Comparison of ENCODE assay signal across 2 cellular contexts in the genomic region with DNA sequence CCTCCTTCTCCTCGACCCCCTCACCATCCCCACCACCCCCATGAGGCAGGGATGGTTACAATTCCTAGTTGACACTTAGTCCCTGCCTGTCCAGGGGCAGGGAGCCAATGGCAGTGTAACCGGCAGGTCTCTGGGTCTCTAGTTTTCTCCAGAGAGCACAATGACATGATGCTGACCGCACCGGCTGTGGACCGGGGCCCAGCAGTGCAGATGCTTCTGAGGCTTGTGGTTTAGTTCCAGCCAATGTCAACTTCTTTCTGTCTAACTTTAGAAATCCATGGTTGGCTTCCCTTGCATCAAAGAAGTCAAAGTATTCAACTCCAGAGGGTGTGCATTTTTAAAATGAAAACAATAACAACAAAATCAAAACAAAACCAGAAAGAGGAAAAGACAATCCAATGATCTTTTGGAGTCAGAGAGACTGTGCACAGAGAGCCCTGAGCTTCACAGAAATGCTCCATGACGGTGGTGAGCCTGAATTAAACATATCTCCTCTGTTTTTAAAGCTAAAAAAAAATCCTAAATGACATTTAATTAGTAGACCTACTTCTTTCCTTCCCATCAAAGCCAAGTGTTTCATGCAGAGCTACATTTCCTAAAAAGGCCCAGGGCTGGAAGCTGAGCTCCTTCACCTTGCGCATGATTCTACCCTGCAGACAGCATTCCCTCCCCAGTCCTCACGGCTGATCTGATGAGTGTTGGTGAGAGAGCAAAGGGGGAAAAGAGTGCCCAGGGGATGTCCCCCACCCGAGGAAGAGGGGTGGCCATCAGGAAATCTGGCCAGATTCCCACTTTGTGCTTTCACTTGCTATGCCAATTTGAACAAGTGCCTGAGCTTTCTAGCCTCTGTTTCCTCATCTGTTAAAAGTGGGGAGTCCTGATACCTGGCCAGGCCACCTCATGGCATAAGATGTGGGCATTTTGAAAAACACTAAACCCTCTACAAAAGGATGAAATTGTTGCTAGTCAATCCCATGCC.
TF ChIP-seq lines count a peak whose summit lies in the region.

No MANE protein-coding gene starts in this region.

TF ChIP-seq in SK-N-SH, 30 proteins besides CTCF, POLR2A, EP300 and RAD21 (continued from another document):
- TF ChIP-seq, protein P1, sequence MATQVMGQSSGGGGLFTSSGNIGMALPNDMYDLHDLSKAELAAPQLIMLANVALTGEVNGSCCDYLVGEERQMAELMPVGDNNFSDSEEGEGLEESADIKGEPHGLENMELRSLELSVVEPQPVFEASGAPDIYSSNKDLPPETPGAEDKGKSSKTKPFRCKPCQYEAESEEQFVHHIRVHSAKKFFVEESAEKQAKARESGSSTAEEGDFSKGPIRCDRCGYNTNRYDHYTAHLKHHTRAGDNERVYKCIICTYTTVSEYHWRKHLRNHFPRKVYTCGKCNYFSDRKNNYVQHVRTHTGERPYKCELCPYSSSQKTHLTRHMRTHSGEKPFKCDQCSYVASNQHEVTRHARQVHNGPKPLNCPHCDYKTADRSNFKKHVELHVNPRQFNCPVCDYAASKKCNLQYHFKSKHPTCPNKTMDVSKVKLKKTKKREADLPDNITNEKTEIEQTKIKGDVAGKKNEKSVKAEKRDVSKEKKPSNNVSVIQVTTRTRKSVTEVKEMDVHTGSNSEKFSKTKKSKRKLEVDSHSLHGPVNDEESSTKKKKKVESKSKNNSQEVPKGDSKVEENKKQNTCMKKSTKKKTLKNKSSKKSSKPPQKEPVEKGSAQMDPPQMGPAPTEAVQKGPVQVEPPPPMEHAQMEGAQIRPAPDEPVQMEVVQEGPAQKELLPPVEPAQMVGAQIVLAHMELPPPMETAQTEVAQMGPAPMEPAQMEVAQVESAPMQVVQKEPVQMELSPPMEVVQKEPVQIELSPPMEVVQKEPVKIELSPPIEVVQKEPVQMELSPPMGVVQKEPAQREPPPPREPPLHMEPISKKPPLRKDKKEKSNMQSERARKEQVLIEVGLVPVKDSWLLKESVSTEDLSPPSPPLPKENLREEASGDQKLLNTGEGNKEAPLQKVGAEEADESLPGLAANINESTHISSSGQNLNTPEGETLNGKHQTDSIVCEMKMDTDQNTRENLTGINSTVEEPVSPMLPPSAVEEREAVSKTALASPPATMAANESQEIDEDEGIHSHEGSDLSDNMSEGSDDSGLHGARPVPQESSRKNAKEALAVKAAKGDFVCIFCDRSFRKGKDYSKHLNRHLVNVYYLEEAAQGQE (IDR thresholded peaks at IDR 0.05; ENCODE audit: low read depth, low read length): no peak
- no peak for TF ChIP-seq POLR2AphosphoS5 (IDR thresholded peaks at IDR 0.05; ENCODE audit: low read depth, low read length)
- TF ChIP-seq RCOR1 (IDR thresholded peaks at IDR 0.05; ENCODE audit: low read length): no peak
- TF ChIP-seq USF1 (IDR thresholded peaks at IDR 0.05; ENCODE audit: borderline replicate concordance, low read depth): no peak
- no peak for TF ChIP-seq EZH2phosphoT487 (IDR thresholded peaks at IDR 0.05; ENCODE audit: borderline replicate concordance, low read depth)
- TF ChIP-seq, protein P2, sequence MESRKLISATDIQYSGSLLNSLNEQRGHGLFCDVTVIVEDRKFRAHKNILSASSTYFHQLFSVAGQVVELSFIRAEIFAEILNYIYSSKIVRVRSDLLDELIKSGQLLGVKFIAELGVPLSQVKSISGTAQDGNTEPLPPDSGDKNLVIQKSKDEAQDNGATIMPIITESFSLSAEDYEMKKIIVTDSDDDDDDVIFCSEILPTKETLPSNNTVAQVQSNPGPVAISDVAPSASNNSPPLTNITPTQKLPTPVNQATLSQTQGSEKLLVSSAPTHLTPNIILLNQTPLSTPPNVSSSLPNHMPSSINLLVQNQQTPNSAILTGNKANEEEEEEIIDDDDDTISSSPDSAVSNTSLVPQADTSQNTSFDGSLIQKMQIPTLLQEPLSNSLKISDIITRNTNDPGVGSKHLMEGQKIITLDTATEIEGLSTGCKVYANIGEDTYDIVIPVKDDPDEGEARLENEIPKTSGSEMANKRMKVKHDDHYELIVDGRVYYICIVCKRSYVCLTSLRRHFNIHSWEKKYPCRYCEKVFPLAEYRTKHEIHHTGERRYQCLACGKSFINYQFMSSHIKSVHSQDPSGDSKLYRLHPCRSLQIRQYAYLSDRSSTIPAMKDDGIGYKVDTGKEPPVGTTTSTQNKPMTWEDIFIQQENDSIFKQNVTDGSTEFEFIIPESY (IDR thresholded peaks at IDR 0.05; ENCODE audit: borderline replicate concordance, low read depth): no peak
- no peak for TF ChIP-seq NRF1 (IDR thresholded peaks at IDR 0.05; ENCODE audit: low read depth, low read length)
- no peak for TF ChIP-seq FOXJ3 (CRISPR knock-in tag; IDR thresholded peaks at IDR 0.05)
- TF ChIP-seq JUND (IDR thresholded peaks at IDR 0.05): no peak
- no peak for TF ChIP-seq GABPA (IDR thresholded peaks at IDR 0.05; ENCODE audit: low read depth)
- no peak for TF ChIP-seq RXRA (IDR thresholded peaks at IDR 0.05; ENCODE audit: borderline replicate concordance, low read depth)

TF ChIP-seq in SK-N-SH treated with all-trans-retinoic acid at 6 μM for 48 hours, 23 proteins besides CTCF, POLR2A, EP300 and RAD21 (continued from another document):
- TF ChIP-seq CREB5 (CRISPR knock-in tag; IDR thresholded peaks at IDR 0.05; ENCODE audit: low read depth): no peak
- no peak for TF ChIP-seq OSR1 (CRISPR knock-in tag; IDR thresholded peaks at IDR 0.05)
- TF ChIP-seq ZFP30 (CRISPR knock-in tag; IDR thresholded peaks at IDR 0.05): no peak
- TF ChIP-seq BACH2 (CRISPR knock-in tag; IDR thresholded peaks at IDR 0.05; ENCODE audit: borderline replicate concordance): no peak
- no peak for TF ChIP-seq PATZ1 (CRISPR knock-in tag; IDR thresholded peaks at IDR 0.05; ENCODE audit: borderline replicate concordance)
